In the genomic region with DNA sequence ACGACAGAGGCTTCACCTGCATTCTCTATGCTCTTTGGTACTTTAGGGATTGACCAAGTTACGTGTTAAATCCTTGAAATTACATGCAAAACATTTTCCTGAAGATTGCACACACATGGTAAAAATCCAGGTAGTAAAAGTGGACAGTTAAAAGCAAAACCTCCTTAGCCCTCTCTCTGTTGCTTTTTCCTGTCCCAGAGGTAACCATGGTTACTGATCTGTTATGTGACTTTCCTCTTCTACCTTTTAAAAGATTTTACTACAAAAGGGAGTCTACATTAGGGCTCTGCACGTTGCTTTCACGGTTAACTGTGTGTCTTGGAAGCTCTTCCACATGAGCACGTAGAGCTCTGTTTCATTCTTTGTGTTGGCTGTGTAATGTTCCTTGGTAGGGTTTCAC, we compare ENCODE assay signal across 16 cellular contexts.
DNase-seq lines count a peak whose midpoint lies in the region; ATAC-seq, FAIRE-seq and TF ChIP-seq lines count a peak whose summit lies in the region.
"Had no signal": no experiment of that assay in that cellular context is flagged by ENCODE, and none has a peak within 500 bp of the region (broad histone marks: within the 10 kb centered on the region; RNA-seq: fewer than 3 reads in every experiment).

No MANE protein-coding gene starts in this region.

- TF ChIP-seq RAD21 in K562 (CRISPR knock-in tag; conservative IDR thresholded peaks at IDR 0.05 in 1 of 2, IDR thresholded peaks at IDR 0.05 in 1 of 2), result no peak

- TF ChIP-seq POLR2A in K562 (conservative IDR thresholded peaks at IDR 0.05) (no peak), lower leg skin (IDR thresholded peaks at IDR 0.05) (no peak)

- H3K4me2 ChIP-seq in K562 (ENCODE audit: insufficient read depth, low read length) (no peak overlapping the region), neural progenitor cell (no peak overlapping the region)
- H3K4me2 ChIP-seq: BLaER1 treated with 17β-estradiol and CSF1 and Interleukin-3, amounts not matched to agents 10 nM and 100 nM had no signal

- H3K36me3 ChIP-seq in K562 (ENCODE audit: control insufficient read depth, insufficient read depth, low read length) (peaks cover 91% of the 10 kb centered on the region; the same call in 2 of the 3 replicates), neural progenitor cell (no peaks in the 10 kb centered on the region), stomach smooth muscle (ENCODE audit: control insufficient read depth in 2 of 2, insufficient read depth in 2 of 2, low read length in 2 of 2) (peaks cover 7 to 19% of the 10 kb centered on the region in 2 donors)

- H3F3A ChIP-seq in neural progenitor cell (ENCODE audit: low read depth), result no peaks in the 10 kb centered on the region

- intact Hi-C loops in K562 (cut with micrococcal nuclease) (loop anchor here (5.0 kb wide), 1 partner anchor 45 kb away; no protein-coding TSS in a partner anchor), lower leg skin (cut with DNase I; ENCODE audit: low total_unique reads) (no loop called here)

- no TSS peak for BruUV-seq in K562 (replicated peaks; lab: Mats Ljungman, UMichigan)

- H3K79me2 ChIP-seq in K562 (ENCODE audit: control insufficient read depth, insufficient read depth, low read length) (peaks cover 15% of the 10 kb centered on the region; the same call in 2 of the 3 replicates), neural progenitor cell (ENCODE audit: low read depth) (no peaks in the 10 kb centered on the region)

- WGBS in K562 (ENCODE audit: insufficient coverage, low coverage, missing lambda C conversion rate), result 75% methylated on average over 5 of the region's 5 CpGs
- whole genome bisulfite sequencing in lower leg skin, 2 donors, result 84 to 85% methylated on average over 5 of the region's 5 CpGs

- TF ChIP-seq CTCF in K562 (IDR thresholded peaks at IDR 0.05 in 2 of 3, conservative IDR thresholded peaks at IDR 0.05 in 1 of 3; ENCODE audit: insufficient read depth in 2 of 3, low read depth in 1 of 3, low read length in 3 of 3), result no peak
- TF ChIP-seq CTCF in neural progenitor cell (IDR thresholded peaks at IDR 0.05), result no peak
- no peak for TF ChIP-seq CTCF in lower leg skin (IDR thresholded peaks at IDR 0.05)

- H3K9me1 ChIP-seq in K562 (ENCODE audit: control insufficient read depth, insufficient read depth, low read length), result no peaks in the 10 kb centered on the region

- no peaks in the 10 kb centered on the region for H3K9me3 ChIP-seq in K562 (replicated peaks; ENCODE audit: control insufficient read depth, insufficient read depth, low read depth, low read length)
- H3K9me3 ChIP-seq in neural progenitor cell (ENCODE audit: low read depth), result no peaks in the 10 kb centered on the region
- H3K9me3 ChIP-seq in stomach smooth muscle (ENCODE audit: control insufficient read depth in 2 of 2, low read length in 2 of 2), result no peaks in the 10 kb centered on the region
- H3K9me3 ChIP-seq: BLaER1 treated with 17β-estradiol and CSF1 and Interleukin-3, amounts not matched to agents 10 nM and 100 nM had no signal

- in situ Hi-C loops in K562 (cut with MboI), result loop anchor here (5.0 kb wide), 1 partner anchor 190 kb away; no protein-coding TSS in a partner anchor

- FAIRE-seq in K562 (lab: Jason Lieb, UNC), result no peak

- H3K27me3 Mint-ChIP-seq in neural progenitor cell (ENCODE audit: insufficient read depth, low read depth), result no peaks in the 10 kb centered on the region

- CTCF ChIA-PET in K562 (lab: Yijun Ruan, JAX; ENCODE audit: low intra/inter-chr PET ratio), result interaction anchor here (2.3 to 7.8 kb wide), 2 partner anchors 170 to 190 kb away, joined by 22 to 108 read pairs; no protein-coding TSS in a partner anchor

- H2AFZ ChIP-seq in K562 (ENCODE audit: low read depth, low read length), result no peak overlapping the region
- H2AFZ ChIP-seq in neural progenitor cell (replicated peaks), result no peak overlapping the region

- no peak for ATAC-seq in K562
- ATAC-seq: Panc1 had no signal

- H3K4me3 Mint-ChIP-seq in neural progenitor cell, result no peak overlapping the region

- POLR2A ChIA-PET in K562 (lab: Yijun Ruan, JAX), result interaction anchor here (0.7 to 1.1 kb wide), 3 partner anchors 10 to 188 kb away, joined by 3 to 5 read pairs (median 4); no protein-coding TSS in a partner anchor

- peaks cover 24% of the 10 kb centered on the region for H3K4me1 Mint-ChIP-seq in neural progenitor cell

- H3K9ac ChIP-seq in K562 (ENCODE audit: insufficient read depth in 1 of 2, low read depth in 2 of 2, low read length in 2 of 2) (no peak overlapping the region), neural progenitor cell (no peak overlapping the region), stomach smooth muscle (ENCODE audit: low read length in 2 of 2) (no peak overlapping the region)
- H3K9ac ChIP-seq: BLaER1 treated with 17β-estradiol and CSF1 and Interleukin-3, amounts not matched to agents 10 nM and 100 nM had no signal

- no peak for TF ChIP-seq EP300 in K562 (IDR thresholded peaks at IDR 0.05; ENCODE audit: low read length)

- H4K20me1 ChIP-seq in K562 (replicated peaks; ENCODE audit: control insufficient read depth, insufficient read depth, low read length) (no peaks in the 10 kb centered on the region), neural progenitor cell (ENCODE audit: low read depth) (no peaks in the 10 kb centered on the region)

- no peaks in the 10 kb centered on the region for H3K36me3 Mint-ChIP-seq in neural progenitor cell

- no peaks in the 10 kb centered on the region for H3K9me3 Mint-ChIP-seq in neural progenitor cell

- no peaks in the 10 kb centered on the region for H3K27me3 ChIP-seq in K562 (ENCODE audit: control insufficient read depth in 2 of 2, insufficient read depth in 2 of 2, low read length in 2 of 2)
- no peaks in the 10 kb centered on the region for H3K27me3 ChIP-seq in neural progenitor cell
- H3K27me3 ChIP-seq in stomach smooth muscle (ENCODE audit: control insufficient read depth in 1 of 2, insufficient read depth in 2 of 2, low read length in 2 of 2), result no peaks in the 10 kb centered on the region
- H3K27me3 ChIP-seq: BLaER1 treated with 17β-estradiol and CSF1 and Interleukin-3, amounts not matched to agents 10 nM and 100 nM had no signal

- H3K4me1 ChIP-seq in K562 (replicated peaks in 1 of 2; ENCODE audit: control insufficient read depth in 2 of 2, insufficient read depth in 2 of 2, low read length in 2 of 2) (no peaks in the 10 kb centered on the region), neural progenitor cell (no peaks in the 10 kb centered on the region), stomach smooth muscle (ENCODE audit: control insufficient read depth, insufficient read depth, low read length) (peaks cover 70% of the 10 kb centered on the region)

- H3K27ac ChIP-seq in K562 (ENCODE audit: extremely low read depth, low read depth, low read length) (no peak overlapping the region), neural progenitor cell (no peak overlapping the region), stomach smooth muscle (ENCODE audit: low read length) (peak overlapping the region; percentile 89)

- DNase-seq in M059J (ENCODE audit: low read depth), result peak; percentile 10
- DNase-seq in K562 (ENCODE audit: extremely low read depth in 1 of 4, low spot score in 3 of 4), result no peak
- DNase-seq in neural progenitor cell (ENCODE audit: low spot score), result no peak
- no peak for DNase-seq in HPDE6-E6E7 (ENCODE audit: extremely low spot score)
- DNase-seq in NCI-H345 treated with DMSO at 0.1 percent for 48 hours (lab: John Stamatoyannopoulos, UW; ENCODE audit: unreplicated experiment), result no peak
- DNase-seq in lower leg skin (ENCODE audit: low spot score in 2 of 2), result no peak
- DNase-seq: DMS 273 treated with DMSO at 0.1 percent for 48 hours, EL, Karpas-422, NCI-H1105 treated with DMSO at 0.1 percent for 48 hours, NCI-H187 treated with DMSO at 0.1 percent for 48 hours, NCI-H2171, NCI-H82 had no signal

- H3K4me3 ChIP-seq in K562 (no peak overlapping the region), neural progenitor cell (no peak overlapping the region), stomach smooth muscle (ENCODE audit: low read length in 2 of 2) (no peak overlapping the region), lower leg skin (ENCODE audit: low read depth, poor library complexity, severe bottlenecking) (no peak overlapping the region)
- H3K4me3 ChIP-seq: BLaER1 treated with 17β-estradiol and CSF1 and Interleukin-3, amounts not matched to agents 10 nM and 100 nM had no signal

- peak overlapping the region; percentile 84 for H3K27ac Mint-ChIP-seq in neural progenitor cell

TF ChIP-seq in K562, 482 proteins besides CTCF, POLR2A, EP300 and RAD21:
- TF ChIP-seq PRPF4 (IDR thresholded peaks at IDR 0.05; ENCODE audit: insufficient read depth, low read depth, low read length, poor library complexity, severe bottlenecking) (no peak), FOXA3 (CRISPR knock-in tag; conservative IDR thresholded peaks at IDR 0.05 in 1 of 2, IDR thresholded peaks at IDR 0.05 in 1 of 2) (no peak), RFX1 (IDR thresholded peaks at IDR 0.05) (peak; percentile 87), BCL6 (CRISPR knock-in tag; IDR thresholded peaks at IDR 0.05) (no peak), BMI1 (IDR thresholded peaks at IDR 0.05; ENCODE audit: low read length) (no peak)
- TF ChIP-seq, protein P1, sequence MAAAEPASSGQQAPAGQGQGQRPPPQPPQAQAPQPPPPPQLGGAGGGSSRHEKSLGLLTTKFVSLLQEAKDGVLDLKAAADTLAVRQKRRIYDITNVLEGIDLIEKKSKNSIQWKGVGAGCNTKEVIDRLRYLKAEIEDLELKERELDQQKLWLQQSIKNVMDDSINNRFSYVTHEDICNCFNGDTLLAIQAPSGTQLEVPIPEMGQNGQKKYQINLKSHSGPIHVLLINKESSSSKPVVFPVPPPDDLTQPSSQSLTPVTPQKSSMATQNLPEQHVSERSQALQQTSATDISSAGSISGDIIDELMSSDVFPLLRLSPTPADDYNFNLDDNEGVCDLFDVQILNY (CRISPR knock-in tag; IDR thresholded peaks at IDR 0.05), result no peak
